Comparison of ENCODE assay signal across 1 cellular context in the genomic region with DNA sequence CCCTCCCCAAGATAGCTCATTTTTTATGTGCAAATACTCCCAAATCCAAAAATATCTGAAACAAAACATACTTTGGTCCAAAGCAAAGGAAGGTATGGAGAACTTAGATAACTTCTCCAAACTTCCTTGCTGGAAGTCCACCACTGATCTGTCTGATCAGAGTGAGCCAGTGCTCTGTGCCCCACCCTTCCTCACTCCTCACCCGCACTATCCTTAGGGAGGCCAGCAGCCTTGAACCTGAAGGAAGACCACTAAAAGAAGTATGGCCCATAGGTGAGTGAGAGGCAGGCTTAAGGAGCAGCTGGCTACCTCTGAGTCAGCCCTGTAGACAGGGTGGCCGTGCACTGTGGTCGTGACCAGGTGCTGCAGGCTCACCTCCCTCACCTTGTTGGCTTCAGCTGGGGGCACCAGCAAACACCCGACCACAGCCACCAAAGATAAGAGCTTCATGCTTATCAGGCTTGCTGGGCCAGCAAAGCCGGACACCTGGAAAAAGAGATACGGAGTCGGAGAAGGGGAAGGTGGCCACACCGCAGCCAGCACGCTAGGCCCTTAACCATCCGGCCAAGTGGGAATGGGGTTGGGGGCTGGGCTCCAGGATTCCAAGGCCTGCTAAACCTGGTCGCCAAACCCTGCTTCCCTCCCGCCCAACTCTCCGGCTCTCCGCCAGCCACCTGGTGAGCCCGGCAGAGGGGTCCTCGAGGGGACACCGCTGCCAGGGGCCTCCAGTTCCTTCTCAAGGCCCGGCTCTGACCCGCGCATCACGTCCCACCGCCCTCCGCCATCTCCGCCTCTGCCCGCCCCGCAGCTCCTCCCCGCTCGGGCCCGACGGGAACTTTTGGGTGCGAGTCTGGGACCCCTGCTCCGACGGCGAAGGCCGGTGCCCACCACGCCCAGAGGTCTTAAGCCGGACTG.
TF ChIP-seq lines count a peak whose summit lies in the region.

No MANE protein-coding gene starts in this region.

TF ChIP-seq in HepG2, 621 proteins besides CTCF, POLR2A, EP300 and RAD21 (continued from another document):
- TF ChIP-seq, protein P1, sequence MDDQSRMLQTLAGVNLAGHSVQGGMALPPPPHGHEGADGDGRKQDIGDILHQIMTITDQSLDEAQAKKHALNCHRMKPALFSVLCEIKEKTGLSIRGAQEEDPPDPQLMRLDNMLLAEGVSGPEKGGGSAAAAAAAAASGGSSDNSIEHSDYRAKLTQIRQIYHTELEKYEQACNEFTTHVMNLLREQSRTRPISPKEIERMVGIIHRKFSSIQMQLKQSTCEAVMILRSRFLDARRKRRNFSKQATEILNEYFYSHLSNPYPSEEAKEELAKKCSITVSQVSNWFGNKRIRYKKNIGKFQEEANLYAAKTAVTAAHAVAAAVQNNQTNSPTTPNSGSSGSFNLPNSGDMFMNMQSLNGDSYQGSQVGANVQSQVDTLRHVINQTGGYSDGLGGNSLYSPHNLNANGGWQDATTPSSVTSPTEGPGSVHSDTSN (CRISPR knock-in tag; IDR thresholded peaks at IDR 0.05; ENCODE audit: borderline replicate concordance) = no peak
- TF ChIP-seq, protein P2, sequence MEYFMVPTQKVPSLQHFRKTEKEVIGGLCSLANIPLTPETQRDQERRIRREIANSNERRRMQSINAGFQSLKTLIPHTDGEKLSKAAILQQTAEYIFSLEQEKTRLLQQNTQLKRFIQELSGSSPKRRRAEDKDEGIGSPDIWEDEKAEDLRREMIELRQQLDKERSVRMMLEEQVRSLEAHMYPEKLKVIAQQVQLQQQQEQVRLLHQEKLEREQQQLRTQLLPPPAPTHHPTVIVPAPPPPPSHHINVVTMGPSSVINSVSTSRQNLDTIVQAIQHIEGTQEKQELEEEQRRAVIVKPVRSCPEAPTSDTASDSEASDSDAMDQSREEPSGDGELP (IDR thresholded peaks at IDR 0.05; ENCODE audit: borderline replicate concordance, low read depth) = no peak
- peak; percentile 6; the same call in 1 of the 2 replicates for TF ChIP-seq SPEN (CRISPR knock-in tag; IDR thresholded peaks at IDR 0.05; ENCODE audit: low read depth)
- TF ChIP-seq, protein P3, sequence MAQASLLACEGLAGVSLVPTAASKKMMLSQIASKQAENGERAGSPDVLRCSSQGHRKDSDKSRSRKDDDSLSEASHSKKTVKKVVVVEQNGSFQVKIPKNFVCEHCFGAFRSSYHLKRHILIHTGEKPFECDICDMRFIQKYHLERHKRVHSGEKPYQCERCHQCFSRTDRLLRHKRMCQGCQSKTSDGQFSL (CRISPR knock-in tag; IDR thresholded peaks at IDR 0.05) = no peak
- no peak for TF ChIP-seq ZNF3 (CRISPR knock-in tag; IDR thresholded peaks at IDR 0.05)
- peak; percentile 48; the same call in 1 of the 2 replicates for TF ChIP-seq ZNF772 (CRISPR knock-in tag; IDR thresholded peaks at IDR 0.05)
- TF ChIP-seq, protein P4, sequence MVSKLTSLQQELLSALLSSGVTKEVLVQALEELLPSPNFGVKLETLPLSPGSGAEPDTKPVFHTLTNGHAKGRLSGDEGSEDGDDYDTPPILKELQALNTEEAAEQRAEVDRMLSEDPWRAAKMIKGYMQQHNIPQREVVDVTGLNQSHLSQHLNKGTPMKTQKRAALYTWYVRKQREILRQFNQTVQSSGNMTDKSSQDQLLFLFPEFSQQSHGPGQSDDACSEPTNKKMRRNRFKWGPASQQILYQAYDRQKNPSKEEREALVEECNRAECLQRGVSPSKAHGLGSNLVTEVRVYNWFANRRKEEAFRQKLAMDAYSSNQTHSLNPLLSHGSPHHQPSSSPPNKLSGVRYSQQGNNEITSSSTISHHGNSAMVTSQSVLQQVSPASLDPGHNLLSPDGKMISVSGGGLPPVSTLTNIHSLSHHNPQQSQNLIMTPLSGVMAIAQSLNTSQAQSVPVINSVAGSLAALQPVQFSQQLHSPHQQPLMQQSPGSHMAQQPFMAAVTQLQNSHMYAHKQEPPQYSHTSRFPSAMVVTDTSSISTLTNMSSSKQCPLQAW (CRISPR knock-in tag; IDR thresholded peaks at IDR 0.05) = 0 out of 2 replicates have a peak, but pooled peaks have one; percentile 7
- TF ChIP-seq ZNF564 (CRISPR knock-in tag; IDR thresholded peaks at IDR 0.05) = peak; percentile 61; the same call in 1 of the 2 replicates
- 0 out of 2 replicates have a peak, but pooled peaks have one; percentile 39 for TF ChIP-seq ZNF709 (CRISPR knock-in tag; IDR thresholded peaks at IDR 0.05)
- peak; percentile 54; the same call in 1 of the 2 replicates for TF ChIP-seq KDM5A (IDR thresholded peaks at IDR 0.05; ENCODE audit: borderline replicate concordance, low read length)
- peak; percentile 41; the same call in 1 of the 2 replicates for TF ChIP-seq POLR2G (IDR thresholded peaks at IDR 0.05; ENCODE audit: low read depth, low read length)
- 0 out of 2 replicates have a peak, but pooled peaks have one; percentile 51 for TF ChIP-seq ZNF160 (CRISPR knock-in tag; IDR thresholded peaks at IDR 0.05)
- TF ChIP-seq, protein P5, sequence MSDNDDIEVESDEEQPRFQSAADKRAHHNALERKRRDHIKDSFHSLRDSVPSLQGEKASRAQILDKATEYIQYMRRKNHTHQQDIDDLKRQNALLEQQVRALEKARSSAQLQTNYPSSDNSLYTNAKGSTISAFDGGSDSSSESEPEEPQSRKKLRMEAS (IDR thresholded peaks at IDR 0.05) = peak; percentile 35; the same call in 1 of the 2 replicates
- peak; percentile 89 for TF ChIP-seq ZFX (CRISPR knock-in tag; IDR thresholded peaks at IDR 0.05; ENCODE audit: low read depth)
- TF ChIP-seq, protein P6, sequence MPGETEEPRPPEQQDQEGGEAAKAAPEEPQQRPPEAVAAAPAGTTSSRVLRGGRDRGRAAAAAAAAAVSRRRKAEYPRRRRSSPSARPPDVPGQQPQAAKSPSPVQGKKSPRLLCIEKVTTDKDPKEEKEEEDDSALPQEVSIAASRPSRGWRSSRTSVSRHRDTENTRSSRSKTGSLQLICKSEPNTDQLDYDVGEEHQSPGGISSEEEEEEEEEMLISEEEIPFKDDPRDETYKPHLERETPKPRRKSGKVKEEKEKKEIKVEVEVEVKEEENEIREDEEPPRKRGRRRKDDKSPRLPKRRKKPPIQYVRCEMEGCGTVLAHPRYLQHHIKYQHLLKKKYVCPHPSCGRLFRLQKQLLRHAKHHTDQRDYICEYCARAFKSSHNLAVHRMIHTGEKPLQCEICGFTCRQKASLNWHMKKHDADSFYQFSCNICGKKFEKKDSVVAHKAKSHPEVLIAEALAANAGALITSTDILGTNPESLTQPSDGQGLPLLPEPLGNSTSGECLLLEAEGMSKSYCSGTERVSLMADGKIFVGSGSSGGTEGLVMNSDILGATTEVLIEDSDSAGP (CRISPR knock-in tag; IDR thresholded peaks at IDR 0.05; ENCODE audit: borderline replicate concordance) = peak; percentile 34; the same call in 1 of the 2 replicates
- TF ChIP-seq ZNF747 (CRISPR knock-in tag; IDR thresholded peaks at IDR 0.05; ENCODE audit: borderline replicate concordance) = 0 out of 2 replicates have a peak, but pooled peaks have one; percentile 48
- TF ChIP-seq, protein P7, sequence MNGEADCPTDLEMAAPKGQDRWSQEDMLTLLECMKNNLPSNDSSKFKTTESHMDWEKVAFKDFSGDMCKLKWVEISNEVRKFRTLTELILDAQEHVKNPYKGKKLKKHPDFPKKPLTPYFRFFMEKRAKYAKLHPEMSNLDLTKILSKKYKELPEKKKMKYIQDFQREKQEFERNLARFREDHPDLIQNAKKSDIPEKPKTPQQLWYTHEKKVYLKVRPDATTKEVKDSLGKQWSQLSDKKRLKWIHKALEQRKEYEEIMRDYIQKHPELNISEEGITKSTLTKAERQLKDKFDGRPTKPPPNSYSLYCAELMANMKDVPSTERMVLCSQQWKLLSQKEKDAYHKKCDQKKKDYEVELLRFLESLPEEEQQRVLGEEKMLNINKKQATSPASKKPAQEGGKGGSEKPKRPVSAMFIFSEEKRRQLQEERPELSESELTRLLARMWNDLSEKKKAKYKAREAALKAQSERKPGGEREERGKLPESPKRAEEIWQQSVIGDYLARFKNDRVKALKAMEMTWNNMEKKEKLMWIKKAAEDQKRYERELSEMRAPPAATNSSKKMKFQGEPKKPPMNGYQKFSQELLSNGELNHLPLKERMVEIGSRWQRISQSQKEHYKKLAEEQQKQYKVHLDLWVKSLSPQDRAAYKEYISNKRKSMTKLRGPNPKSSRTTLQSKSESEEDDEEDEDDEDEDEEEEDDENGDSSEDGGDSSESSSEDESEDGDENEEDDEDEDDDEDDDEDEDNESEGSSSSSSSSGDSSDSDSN (CRISPR knock-in tag; IDR thresholded peaks at IDR 0.05) = peak; percentile 49; the same call in 1 of the 2 replicates
